ENCODE assay signal across 12 cellular contexts in the genomic region with DNA sequence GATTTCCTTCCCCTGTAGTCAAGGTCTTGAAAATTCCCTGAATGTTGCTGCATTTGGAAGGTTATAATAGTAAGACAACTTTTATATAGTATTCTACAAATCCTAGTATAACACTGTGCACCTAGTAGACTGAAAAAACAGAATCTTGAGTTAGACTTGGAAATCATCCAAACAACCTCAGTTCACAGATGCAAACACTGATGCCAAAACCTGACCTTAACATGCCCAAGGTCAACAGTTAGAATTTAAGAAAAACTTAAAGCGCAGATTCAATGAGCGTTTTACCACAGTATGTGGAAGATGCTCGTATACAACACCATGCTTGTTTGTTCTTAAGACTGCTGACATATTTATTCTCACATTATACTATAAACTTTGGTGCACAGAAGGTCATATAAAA. TPM values are rescaled to one million over a fixed set of nuclear protein-coding genes. Genes with fewer than 3 reads are reported as not detected.
A peak's percentile ranks its signal among the peaks of the same experiment; 100 is the strongest.
DNase-seq lines count a peak whose midpoint lies in the region; ATAC-seq and TF ChIP-seq lines count a peak whose summit lies in the region.
"Had no signal": no experiment of that assay in that cellular context is flagged by ENCODE, and none has a peak within 500 bp of the region (broad histone marks: within the 10 kb centered on the region; RNA-seq: fewer than 3 reads in every experiment).

No MANE protein-coding gene starts in this region.

- peak overlapping the region; percentile 52 for H3K4me3 Mint-ChIP-seq in T-helper 1 cell treated with Interleukin-12 subunit alpha and Interleukin-12 subunit beta and Interleukin-4 antibody, amounts not matched to agents 30 μg/mL and 1 μg/mL, for 36 hours
- H3K4me3 Mint-ChIP-seq in central memory CD8-positive, alpha-beta T cell, result peak overlapping the region; percentile 91

- H2AFZ ChIP-seq in OCI-LY7 (ENCODE audit: low read length), result no peak overlapping the region
- H2AFZ ChIP-seq: parathyroid adenoma had no signal

- DNase-seq in T-helper 1 cell (no peak), OCI-LY7 (ENCODE audit: low spot score) (no peak), pons (ENCODE audit: low spot score) (peak; percentile 62), anterior cingulate cortex (lab: John Stamatoyannopoulos, UW) (no peak), left ventricle myocardium inferior (no peak)
- DNase-seq in central memory CD8-positive, alpha-beta T cell (ENCODE audit: low spot score in 2 of 2), result no peak
- DNase-seq: NCI-H1417 treated with DMSO at 0.1 percent for 48 hours; stimulated activated CD4-positive, alpha-beta T cell treated with anti-CD3 and anti-CD28 coated beads, Interleukin-4, amount 100 ng/mL, for 24 hours; T-helper 9 cell had no signal

- peaks cover 47% of the 10 kb centered on the region for H4K20me1 ChIP-seq in OCI-LY7 (ENCODE audit: insufficient read depth, low read length)

- H3K9me3 ChIP-seq in OCI-LY7 (ENCODE audit: low read length), result no peaks in the 10 kb centered on the region
- H3K9me3 ChIP-seq in left ventricle myocardium inferior (replicated peaks), result no peaks in the 10 kb centered on the region

- H3K27ac Mint-ChIP-seq in T-helper 1 cell treated with Interleukin-12 subunit alpha and Interleukin-12 subunit beta and Interleukin-4 antibody, amounts not matched to agents 30 μg/mL and 1 μg/mL, for 36 hours, result no peak overlapping the region
- H3K27ac Mint-ChIP-seq in central memory CD8-positive, alpha-beta T cell (ENCODE audit: low read depth), result peak overlapping the region; percentile 93

- CTCF ChIA-PET in OCI-LY7 (lab: Charles Lee; ENCODE audit: unreplicated experiment), result no interaction called here

- intact Hi-C loops in OCI-LY7 (cut with micrococcal nuclease; ENCODE audit: unreplicated experiment), result loop anchor here (5.0 kb wide), 3 partner anchors 94 to 394 kb away; partner anchors contain the start of gene COMMD3
- intact Hi-C loops in left ventricle myocardium inferior (cut with micrococcal nuclease), result no loop called here

- peaks cover 50% of the 10 kb centered on the region for H3K4me1 Mint-ChIP-seq in T-helper 1 cell treated with Interleukin-12 subunit alpha and Interleukin-12 subunit beta and Interleukin-4 antibody, amounts not matched to agents 30 μg/mL and 1 μg/mL, for 36 hours (ENCODE audit: low read depth)
- peaks cover 64% of the 10 kb centered on the region for H3K4me1 Mint-ChIP-seq in central memory CD8-positive, alpha-beta T cell

- H3K36me3 Mint-ChIP-seq in T-helper 1 cell treated with Interleukin-12 subunit alpha and Interleukin-12 subunit beta and Interleukin-4 antibody, amounts not matched to agents 30 μg/mL and 1 μg/mL, for 36 hours (ENCODE audit: low read depth), result peaks cover 16% of the 10 kb centered on the region
- peaks cover 31% of the 10 kb centered on the region for H3K36me3 Mint-ChIP-seq in central memory CD8-positive, alpha-beta T cell (ENCODE audit: insufficient read depth)

- POLR2A ChIA-PET in OCI-LY7 (lab: Charles Lee), result interaction anchor here (3.1 kb wide), 1 partner anchor 10 kb away, joined by 9 read pairs; no protein-coding TSS in a partner anchor

- H3K4me2 ChIP-seq in OCI-LY7 (ENCODE audit: low read length), result 0 out of 2 replicates have a peak overlapping the region, but pooled peaks have one; percentile 85

- H3K4me3 ChIP-seq in OCI-LY7 (ENCODE audit: low read depth, low read length, poor library complexity, severe bottlenecking) (no peak overlapping the region), left ventricle myocardium inferior (no peak overlapping the region)

- TF ChIP-seq CTCF in OCI-LY7 (conservative IDR thresholded peaks at IDR 0.05; ENCODE audit: low read length) (no peak), left ventricle myocardium inferior (IDR thresholded peaks at IDR 0.05; ENCODE audit: borderline replicate concordance) (no peak)

- H3K36me3 ChIP-seq in OCI-LY7 (ENCODE audit: insufficient read depth, low read length) (no peaks in the 10 kb centered on the region), left ventricle myocardium inferior (no peaks in the 10 kb centered on the region)

- no peak for ATAC-seq in central memory CD8-positive, alpha-beta T cell (replicated peaks; ENCODE audit: extremely low read depth, poor library complexity, severe bottlenecking)
- no peak for ATAC-seq in GM18520 (IDR thresholded peaks at IDR 0.05; ENCODE audit: unreplicated experiment)

- no peaks in the 10 kb centered on the region for H3K9me3 Mint-ChIP-seq in T-helper 1 cell treated with Interleukin-12 subunit alpha and Interleukin-12 subunit beta and Interleukin-4 antibody, amounts not matched to agents 30 μg/mL and 1 μg/mL, for 36 hours
- no peaks in the 10 kb centered on the region for H3K9me3 Mint-ChIP-seq in central memory CD8-positive, alpha-beta T cell

- no peaks in the 10 kb centered on the region for H3K27me3 ChIP-seq in left ventricle myocardium inferior (ENCODE audit: low read depth)

- no TSS peak for BruUV-seq in OCI-LY7 (replicated peaks; lab: Mats Ljungman, UMichigan)

- H3K9me2 ChIP-seq in OCI-LY7 (ENCODE audit: insufficient read depth, low read length), result no peaks in the 10 kb centered on the region

- peaks cover 28% of the 10 kb centered on the region for H3K4me1 ChIP-seq in OCI-LY7 (ENCODE audit: insufficient read depth, low read length, poor library complexity, severe bottlenecking)
- H3K4me1 ChIP-seq in left ventricle myocardium inferior, result peaks cover 46% of the 10 kb centered on the region
- H3K4me1 ChIP-seq: parathyroid adenoma had no signal

- no peak overlapping the region for H3K27ac ChIP-seq in OCI-LY7 (ENCODE audit: low read depth, low read length, poor library complexity, severe bottlenecking)
- H3K27ac ChIP-seq in left ventricle myocardium inferior (replicated peaks), result no peak overlapping the region
- H3K27ac ChIP-seq: parathyroid adenoma had no signal

- H3K27me3 Mint-ChIP-seq in T-helper 1 cell treated with Interleukin-12 subunit alpha and Interleukin-12 subunit beta and Interleukin-4 antibody, amounts not matched to agents 30 μg/mL and 1 μg/mL, for 36 hours (ENCODE audit: low read depth), result no peaks in the 10 kb centered on the region
- H3K27me3 Mint-ChIP-seq in central memory CD8-positive, alpha-beta T cell, result no peaks in the 10 kb centered on the region

- H3K79me2 ChIP-seq in OCI-LY7 (ENCODE audit: insufficient read depth, low read depth, low read length), result peaks cover 63% of the 10 kb centered on the region
- H3K79me2 ChIP-seq: parathyroid adenoma had no signal

RNA-seq across cellular contexts. Expression of gene PIP4K2A, which starts 3.0 kb away (rescaled TPM):
- 32.5 and 37.9 TPM in 2 replicates for total RNA-seq in OCI-LY7 (2014; rRNA removed; shearing (Covaris generic))
- total RNA-seq in OCI-LY7 (2022) (42.6 and 43.3 TPM in 2 replicates), left ventricle myocardium inferior (12.6 TPM)
